Comparison of ENCODE assay signal across 21 cellular contexts in the genomic region with DNA sequence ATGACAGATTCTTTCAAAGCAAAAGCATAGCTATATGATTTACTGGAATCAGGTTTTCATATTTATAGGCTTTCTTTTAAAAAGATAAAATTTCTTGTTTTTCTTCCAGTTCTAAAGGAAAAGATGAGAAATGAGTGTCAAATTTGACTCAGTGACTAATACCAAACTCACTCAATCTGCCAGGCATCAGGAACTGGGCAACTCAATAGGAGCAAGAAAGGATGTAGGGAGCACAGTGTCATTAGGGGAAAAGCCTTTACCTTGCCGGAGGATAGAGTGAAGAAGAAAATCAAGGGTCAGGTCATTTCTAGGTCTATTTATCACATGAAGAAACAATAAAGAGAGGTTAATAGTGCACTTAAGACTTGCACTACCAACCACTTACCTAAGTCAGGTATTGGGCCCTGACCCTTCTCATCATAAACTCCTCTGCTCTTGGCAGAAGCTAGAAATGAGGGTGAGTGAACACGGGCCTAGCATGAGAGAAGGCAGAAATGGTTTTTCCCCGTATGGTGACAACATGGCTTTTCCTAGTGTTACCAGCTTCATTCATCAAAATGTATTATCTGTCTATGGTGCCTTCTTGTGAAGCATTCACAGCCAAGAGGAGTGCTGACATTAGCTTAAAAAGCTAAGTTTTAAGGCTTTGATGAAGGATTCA.
DNase-seq lines count a peak whose midpoint lies in the region; ATAC-seq and TF ChIP-seq lines count a peak whose summit lies in the region.
"Had no signal": no experiment of that assay in that cellular context is flagged by ENCODE, and none has a peak within 500 bp of the region (broad histone marks: within the 10 kb centered on the region; RNA-seq: fewer than 3 reads in every experiment).

No MANE protein-coding gene starts in this region.

- no peaks in the 10 kb centered on the region for H3K9me3 Mint-ChIP-seq in activated CD8-positive, alpha-beta T cell treated with anti-CD3 and anti-CD28 coated beads for 36 hours
- no peaks in the 10 kb centered on the region for H3K9me3 Mint-ChIP-seq in activated CD8-positive, alpha-beta T cell treated with anti-CD3 and anti-CD28 coated beads, Interleukin-2, amount 10 ng/mL, durations not matched to agents 7 days and 5 days (ENCODE audit: insufficient read depth)
- H3K9me3 Mint-ChIP-seq in CD4-positive, alpha-beta T cell: no peaks in the 10 kb centered on the region
- no peaks in the 10 kb centered on the region for H3K9me3 Mint-ChIP-seq in activated B cell treated with CpG ODN at 0.5 μM for 24 hours
- H3K9me3 Mint-ChIP-seq in naive thymus-derived CD4-positive, alpha-beta T cell: no peaks in the 10 kb centered on the region
- H3K9me3 Mint-ChIP-seq: HFFc6 had no signal

- peak overlapping the region; percentile 59 for H3K27ac Mint-ChIP-seq in activated CD8-positive, alpha-beta T cell treated with anti-CD3 and anti-CD28 coated beads for 36 hours
- no peak overlapping the region for H3K27ac Mint-ChIP-seq in activated CD8-positive, alpha-beta T cell treated with anti-CD3 and anti-CD28 coated beads, Interleukin-2, amount 10 ng/mL, durations not matched to agents 7 days and 5 days
- peak overlapping the region; percentile 47 for H3K27ac Mint-ChIP-seq in CD4-positive, alpha-beta T cell
- H3K27ac Mint-ChIP-seq in activated B cell treated with CpG ODN at 0.5 μM for 24 hours: peak overlapping the region; percentile 27
- peak overlapping the region in 5 of 9 donors; percentile 14 to 72 (median 57) for H3K27ac Mint-ChIP-seq in naive thymus-derived CD4-positive, alpha-beta T cell
- H3K27ac Mint-ChIP-seq: HFFc6 had no signal

- no peak overlapping the region for H2AFZ ChIP-seq in OCI-LY7 (ENCODE audit: low read length)

- no TSS peak for BruUV-seq in OCI-LY7 (replicated peaks; lab: Mats Ljungman, UMichigan)

- intact Hi-C loops in activated CD8-positive, alpha-beta T cell treated with anti-CD3 and anti-CD28 coated beads for 36 hours (cut with micrococcal nuclease): no loop called here
- intact Hi-C loops in CD4-positive, alpha-beta T cell (cut with DNase I, micrococcal nuclease): no loop called here
- intact Hi-C loops in activated B cell treated with CpG ODN at 0.5 μM for 24 hours (cut with micrococcal nuclease) (loop anchor here (2.0 kb wide), 1 partner anchor 17 kb away; no protein-coding TSS in a partner anchor), OCI-LY7 (cut with micrococcal nuclease; ENCODE audit: unreplicated experiment) (no loop called here)
- intact Hi-C loops in naive thymus-derived CD4-positive, alpha-beta T cell (cut with micrococcal nuclease): loop anchor here in 1 of 2 donors (5.0 kb wide), 1 partner anchor 118 kb away; no protein-coding TSS in a partner anchor

- no peaks in the 10 kb centered on the region for H3K79me2 ChIP-seq in OCI-LY7 (ENCODE audit: insufficient read depth, low read depth, low read length)

- H3K36me3 Mint-ChIP-seq in activated CD8-positive, alpha-beta T cell treated with anti-CD3 and anti-CD28 coated beads for 36 hours (ENCODE audit: low read depth): peaks cover 17% of the 10 kb centered on the region
- H3K36me3 Mint-ChIP-seq in activated CD8-positive, alpha-beta T cell treated with anti-CD3 and anti-CD28 coated beads, Interleukin-2, amount 10 ng/mL, durations not matched to agents 7 days and 5 days (ENCODE audit: low read depth): peaks cover 30% of the 10 kb centered on the region
- peaks cover 43% of the 10 kb centered on the region for H3K36me3 Mint-ChIP-seq in CD4-positive, alpha-beta T cell (ENCODE audit: low read depth)
- H3K36me3 Mint-ChIP-seq in activated B cell treated with CpG ODN at 0.5 μM for 24 hours (ENCODE audit: low read depth): peaks cover 33% of the 10 kb centered on the region
- H3K36me3 Mint-ChIP-seq in naive thymus-derived CD4-positive, alpha-beta T cell: peaks cover 0 to 36% (median 17%) of the 10 kb centered on the region in 5 donors

- no peak overlapping the region for H3K4me3 ChIP-seq in naive thymus-derived CD4-positive, alpha-beta T cell (ENCODE audit: low read length)
- no peak overlapping the region for H3K4me3 ChIP-seq in OCI-LY7 (ENCODE audit: low read depth, low read length, poor library complexity, severe bottlenecking)
- H3K4me3 ChIP-seq: GM12878, MG63 had no signal

- H3K9me2 ChIP-seq in OCI-LY7 (ENCODE audit: insufficient read depth, low read length): no peaks in the 10 kb centered on the region

- no peak overlapping the region for H3K4me3 Mint-ChIP-seq in activated CD8-positive, alpha-beta T cell treated with anti-CD3 and anti-CD28 coated beads for 36 hours
- no peak overlapping the region for H3K4me3 Mint-ChIP-seq in activated CD8-positive, alpha-beta T cell treated with anti-CD3 and anti-CD28 coated beads, Interleukin-2, amount 10 ng/mL, durations not matched to agents 7 days and 5 days
- H3K4me3 Mint-ChIP-seq in CD4-positive, alpha-beta T cell: no peak overlapping the region
- H3K4me3 Mint-ChIP-seq in activated B cell treated with CpG ODN at 0.5 μM for 24 hours: no peak overlapping the region
- H3K4me3 Mint-ChIP-seq in naive thymus-derived CD4-positive, alpha-beta T cell: no peak overlapping the region
- H3K4me3 Mint-ChIP-seq: HFFc6 had no signal

- no peak for TF ChIP-seq CTCF in activated CD8-positive, alpha-beta T cell treated with anti-CD3 and anti-CD28 coated beads for 36 hours (IDR thresholded peaks at IDR 0.05)
- TF ChIP-seq CTCF in CD4-positive, alpha-beta T cell (IDR thresholded peaks at IDR 0.05): no peak
- TF ChIP-seq CTCF in activated B cell treated with CpG ODN at 0.5 μM for 24 hours (IDR thresholded peaks at IDR 0.05) (no peak), OCI-LY7 (conservative IDR thresholded peaks at IDR 0.05; ENCODE audit: low read length) (no peak)

- CTCF ChIA-PET in activated CD8-positive, alpha-beta T cell treated with anti-CD3 and anti-CD28 coated beads for 36 hours (lab: Charles Lee): interaction anchor here (0.9 to 4.0 kb wide), 12 partner anchors 9 to 197 kb away, joined by 3 to 18 read pairs (median 4); no protein-coding TSS in a partner anchor
- CTCF ChIA-PET in activated CD8-positive, alpha-beta T cell treated with anti-CD3 and anti-CD28 coated beads, Interleukin-2, amount 10 ng/mL, durations not matched to agents 7 days and 5 days (lab: Charles Lee): interaction anchor here (0.7 to 9.3 kb wide), 7 partner anchors 15 to 246 kb away, joined by 3 to 96 read pairs (median 6); no protein-coding TSS in a partner anchor
- CTCF ChIA-PET in CD4-positive, alpha-beta T cell (lab: Charles Lee): interaction anchor here (1.1 to 1.7 kb wide), 5 partner anchors 9 to 169 kb away, joined by 3 to 5 read pairs (median 4); no protein-coding TSS in a partner anchor
- CTCF ChIA-PET in activated B cell treated with CpG ODN at 0.5 μM for 24 hours (lab: Charles Lee) (interaction anchor here (0.6 to 5.0 kb wide), 7 partner anchors 18 to 1041 kb away, joined by 3 to 14 read pairs (median 3); no protein-coding TSS in a partner anchor), OCI-LY7 (lab: Charles Lee; ENCODE audit: unreplicated experiment) (no interaction called here)
- CTCF ChIA-PET in naive thymus-derived CD4-positive, alpha-beta T cell (lab: Charles Lee): interaction anchor here (0.6 kb wide), 1 partner anchor 99 kb away, joined by 7 read pairs; no protein-coding TSS in a partner anchor

- no peaks in the 10 kb centered on the region for H3K4me1 ChIP-seq in naive thymus-derived CD4-positive, alpha-beta T cell (ENCODE audit: control insufficient read depth in 2 of 2, insufficient read depth in 2 of 2, low read length in 2 of 2)
- H3K4me1 ChIP-seq in OCI-LY7 (ENCODE audit: insufficient read depth, low read length, poor library complexity, severe bottlenecking): no peaks in the 10 kb centered on the region

- no peak overlapping the region for H3K4me2 ChIP-seq in OCI-LY7 (ENCODE audit: low read length)

- H3K4me1 Mint-ChIP-seq in activated CD8-positive, alpha-beta T cell treated with anti-CD3 and anti-CD28 coated beads for 36 hours (ENCODE audit: low read depth): peaks cover 44% of the 10 kb centered on the region
- peaks cover 24% of the 10 kb centered on the region for H3K4me1 Mint-ChIP-seq in activated CD8-positive, alpha-beta T cell treated with anti-CD3 and anti-CD28 coated beads, Interleukin-2, amount 10 ng/mL, durations not matched to agents 7 days and 5 days (ENCODE audit: low read depth)
- H3K4me1 Mint-ChIP-seq in CD4-positive, alpha-beta T cell (ENCODE audit: low read depth): peaks cover 85% of the 10 kb centered on the region
- H3K4me1 Mint-ChIP-seq in activated B cell treated with CpG ODN at 0.5 μM for 24 hours: peaks cover 12% of the 10 kb centered on the region
- H3K4me1 Mint-ChIP-seq in naive thymus-derived CD4-positive, alpha-beta T cell: peaks cover 27 to 82% (median 62%) of the 10 kb centered on the region in 7 donors

- no peaks in the 10 kb centered on the region for H3K27me3 Mint-ChIP-seq in activated CD8-positive, alpha-beta T cell treated with anti-CD3 and anti-CD28 coated beads for 36 hours
- no peaks in the 10 kb centered on the region for H3K27me3 Mint-ChIP-seq in activated CD8-positive, alpha-beta T cell treated with anti-CD3 and anti-CD28 coated beads, Interleukin-2, amount 10 ng/mL, durations not matched to agents 7 days and 5 days (ENCODE audit: low read depth)
- no peaks in the 10 kb centered on the region for H3K27me3 Mint-ChIP-seq in CD4-positive, alpha-beta T cell
- no peaks in the 10 kb centered on the region for H3K27me3 Mint-ChIP-seq in activated B cell treated with CpG ODN at 0.5 μM for 24 hours
- H3K27me3 Mint-ChIP-seq in naive thymus-derived CD4-positive, alpha-beta T cell: no peaks in the 10 kb centered on the region

- DNase-seq in activated CD8-positive, alpha-beta T cell treated with anti-CD3 and anti-CD28 coated beads for 36 hours: no peak
- no peak for DNase-seq in activated CD8-positive, alpha-beta T cell treated with anti-CD3 and anti-CD28 coated beads, Interleukin-2, amount 10 ng/mL, durations not matched to agents 7 days and 5 days
- no peak for DNase-seq in CD4-positive, alpha-beta T cell
- no peak for DNase-seq in activated B cell treated with CpG ODN at 0.5 μM for 24 hours
- no peak for DNase-seq in naive thymus-derived CD4-positive, alpha-beta T cell
- no peak for DNase-seq in inferior parietal cortex (ENCODE audit: extremely low spot score)
- DNase-seq in OCI-LY7 (ENCODE audit: low spot score): no peak
- DNase-seq: DMS79, HFFc6, MG63, NCI-H1092 treated with DMSO at 0.1 percent for 48 hours, NCI-H1694, NCI-H2107, NCI-H226, NCI-H526 treated with DMSO at 0.1 percent for 48 hours, OCI-M1, RPMI8226 had no signal

- POLR2A ChIA-PET in activated CD8-positive, alpha-beta T cell treated with anti-CD3 and anti-CD28 coated beads for 36 hours (lab: Charles Lee): interaction anchor here (1.1 kb wide), 1 partner anchor 51 kb away, joined by 3 read pairs; no protein-coding TSS in a partner anchor
- POLR2A ChIA-PET in activated CD8-positive, alpha-beta T cell treated with anti-CD3 and anti-CD28 coated beads, Interleukin-2, amount 10 ng/mL, durations not matched to agents 7 days and 5 days (lab: Charles Lee): no interaction called here
- POLR2A ChIA-PET in CD4-positive, alpha-beta T cell (lab: Charles Lee): interaction anchor here (1.7 kb wide), 1 partner anchor 9 kb away, joined by 4 read pairs; no protein-coding TSS in a partner anchor
- POLR2A ChIA-PET in activated B cell treated with CpG ODN at 0.5 μM for 24 hours (lab: Charles Lee) (no interaction called here), OCI-LY7 (lab: Charles Lee) (interaction anchor here (0.6 to 2.2 kb wide), 5 partner anchors 9 to 21 kb away, joined by 3 to 16 read pairs (median 4); no protein-coding TSS in a partner anchor)
- POLR2A ChIA-PET in naive thymus-derived CD4-positive, alpha-beta T cell (lab: Charles Lee): interaction anchor here (0.8 to 2.0 kb wide), 2 partner anchors 16 to 234 kb away, joined by 3 to 7 read pairs; no protein-coding TSS in a partner anchor

- no peak overlapping the region for H3K27ac ChIP-seq in CD4-positive, alpha-beta T cell (ENCODE audit: low read depth, low read length)
- H3K27ac ChIP-seq in naive thymus-derived CD4-positive, alpha-beta T cell (ENCODE audit: low read depth, low read length): no peak overlapping the region
- H3K27ac ChIP-seq in OCI-LY7 (ENCODE audit: low read depth, low read length, poor library complexity, severe bottlenecking): no peak overlapping the region
- H3K27ac ChIP-seq: C4-2B had no signal

- H4K20me1 ChIP-seq in OCI-LY7 (ENCODE audit: insufficient read depth, low read length): peaks cover 6% of the 10 kb centered on the region; the same call in 1 of the 2 replicates

- no peaks in the 10 kb centered on the region for H3K9me3 ChIP-seq in CD4-positive, alpha-beta T cell (ENCODE audit: control insufficient read depth, low read length)
- H3K9me3 ChIP-seq in naive thymus-derived CD4-positive, alpha-beta T cell (ENCODE audit: control insufficient read depth in 2 of 3, low read length in 3 of 3): no peaks in the 10 kb centered on the region
- no peaks in the 10 kb centered on the region for H3K9me3 ChIP-seq in OCI-LY7 (ENCODE audit: low read length)
- H3K9me3 ChIP-seq: MG63 had no signal

- H3K36me3 ChIP-seq in naive thymus-derived CD4-positive, alpha-beta T cell (ENCODE audit: control insufficient read depth in 2 of 3, insufficient read depth in 3 of 3, low read length in 3 of 3): no peaks in the 10 kb centered on the region
- H3K36me3 ChIP-seq in OCI-LY7 (ENCODE audit: insufficient read depth, low read length): no peaks in the 10 kb centered on the region
- H3K36me3 ChIP-seq: MG63 had no signal

- H3K27me3 ChIP-seq in CD4-positive, alpha-beta T cell (ENCODE audit: control insufficient read depth, insufficient read depth, low read length): no peaks in the 10 kb centered on the region
- no peaks in the 10 kb centered on the region for H3K27me3 ChIP-seq in naive thymus-derived CD4-positive, alpha-beta T cell (ENCODE audit: control insufficient read depth in 2 of 2, insufficient read depth in 2 of 2, low read length in 2 of 2)
- H3K27me3 ChIP-seq: MG63 had no signal

- ATAC-seq in activated CD8-positive, alpha-beta T cell treated with anti-CD3 and anti-CD28 coated beads for 36 hours: peak; percentile 31
- no peak for ATAC-seq in activated CD8-positive, alpha-beta T cell treated with anti-CD3 and anti-CD28 coated beads, Interleukin-2, amount 10 ng/mL, durations not matched to agents 7 days and 5 days
- ATAC-seq in CD4-positive, alpha-beta T cell (ENCODE audit: poor library complexity): no peak
- no peak for ATAC-seq in activated B cell treated with CpG ODN at 0.5 μM for 24 hours (ENCODE audit: low read depth)
- no peak for ATAC-seq in naive thymus-derived CD4-positive, alpha-beta T cell
- ATAC-seq in GM18498 (IDR thresholded peaks at IDR 0.05; ENCODE audit: unreplicated experiment): no peak
- ATAC-seq: GM12878, HepG2 had no signal

Comparison
In these comparisons a context has a peak if more than half of its experiments do, and no peak if none do; other contexts are left out.
1. POLR2A ChIA-PET loops: an anchor here in activated CD8-positive, alpha-beta T cell treated with anti-CD3 and anti-CD28 coated beads for 36 hours (1.1 kb wide), CD4-positive, alpha-beta T cell (1.7 kb wide), naive thymus-derived CD4-positive, alpha-beta T cell (0.8 to 2.0 kb wide) and OCI-LY7 (0.6 to 2.2 kb wide); none called in activated CD8-positive, alpha-beta T cell treated with anti-CD3 and anti-CD28 coated beads, Interleukin-2, amount 10 ng/mL, durations not matched to agents 7 days and 5 days and activated B cell treated with CpG ODN at 0.5 μM for 24 hours.